Comparison of ENCODE assay signal across 11 cellular contexts in genomic region chr1:45620588-45621500, GRCh38. TPM values are rescaled to one million over a fixed set of nuclear protein-coding genes. Genes with fewer than 3 reads are reported as not detected.
DNase-seq lines count a peak whose midpoint lies in the region; ATAC-seq, FAIRE-seq and TF ChIP-seq lines count a peak whose summit lies in the region.
"Had no signal": no experiment of that assay in that cellular context is flagged by ENCODE, and none has a peak within 500 bp of the region (broad histone marks: within the 10 kb centered on the region; RNA-seq: fewer than 3 reads in every experiment).

No MANE protein-coding gene starts in this region.

- no peaks in the 10 kb centered on the region for H3K9me3 Mint-ChIP-seq in activated naive CD8-positive, alpha-beta T cell (ENCODE audit: low read depth)
- no peaks in the 10 kb centered on the region for H3K9me3 Mint-ChIP-seq in activated naive CD8-positive, alpha-beta T cell treated with anti-CD3 and anti-CD28 coated beads, Interleukin-2, amount 50 U/mL, for 24 hours
- no peaks in the 10 kb centered on the region for H3K9me3 Mint-ChIP-seq in activated naive CD8-positive, alpha-beta T cell treated with anti-CD3 and anti-CD28 coated beads for 36 hours

- TF ChIP-seq RAD21 in HepG2 (CRISPR knock-in tag; IDR thresholded peaks at IDR 0.05), result no peak

- peaks cover 4% of the 10 kb centered on the region for H3K36me3 Mint-ChIP-seq in activated naive CD8-positive, alpha-beta T cell
- peaks cover 29% of the 10 kb centered on the region for H3K36me3 Mint-ChIP-seq in activated naive CD8-positive, alpha-beta T cell treated with anti-CD3 and anti-CD28 coated beads, Interleukin-2, amount 50 U/mL, for 24 hours (ENCODE audit: low read depth)
- H3K36me3 Mint-ChIP-seq in activated naive CD8-positive, alpha-beta T cell treated with anti-CD3 and anti-CD28 coated beads for 36 hours, result peaks cover 28% of the 10 kb centered on the region

- no peak overlapping the region for H3K4me3 ChIP-seq in HepG2 (replicated peaks in 1 of 3; ENCODE audit: insufficient read depth in 1 of 3, low read depth in 2 of 3, low read length in 3 of 3)
- no peak overlapping the region for H3K4me3 ChIP-seq in upper lobe of left lung
- no peak overlapping the region for H3K4me3 ChIP-seq in lower leg skin (ENCODE audit: low read depth, poor library complexity, severe bottlenecking)
- H3K4me3 ChIP-seq: adrenal gland, skin epidermis had no signal

- H3K79me2 ChIP-seq in HepG2 (ENCODE audit: insufficient read depth, low read length), result no peaks in the 10 kb centered on the region

- in situ Hi-C loops in HepG2 (cut with HindIII; ENCODE audit: extremely low pct_ligation_motif_present, low pct_unique_long_range_greater_than_20kb), result no loop called here

- H3K27me3 ChIP-seq in HepG2 (ENCODE audit: control insufficient read depth in 1 of 2, insufficient read depth in 2 of 2, low read length in 2 of 2), result no peaks in the 10 kb centered on the region
- no peaks in the 10 kb centered on the region for H3K27me3 ChIP-seq in upper lobe of left lung
- H3K27me3 ChIP-seq: adrenal gland had no signal

- H3K9me3 ChIP-seq in HepG2 (ENCODE audit: low read length), result no peaks in the 10 kb centered on the region
- no peaks in the 10 kb centered on the region for H3K9me3 ChIP-seq in upper lobe of left lung
- H3K9me3 ChIP-seq: adrenal gland had no signal

- POLR2A ChIA-PET in HepG2 (lab: Yijun Ruan, JAX), result interaction anchor here (1.5 kb wide), 1 partner anchor 66 kb away, joined by 4 read pairs; no protein-coding TSS in a partner anchor

- H3K9ac ChIP-seq in HepG2 (ENCODE audit: insufficient read depth, low read depth, low read length), result no peak overlapping the region

- peaks cover 11% of the 10 kb centered on the region for H3K4me1 ChIP-seq in HepG2 (ENCODE audit: insufficient read depth, low read length)
- H3K4me1 ChIP-seq in upper lobe of left lung, result peaks cover 9 to 21% (median 11%) of the 10 kb centered on the region in 4 donors

- TF ChIP-seq CTCF in HepG2 (CRISPR knock-in tag; IDR thresholded peaks at IDR 0.05) (no peak), upper lobe of left lung (IDR thresholded peaks at IDR 0.05) (no peak), lower leg skin (IDR thresholded peaks at IDR 0.05) (no peak)

- CTCF ChIA-PET in HepG2 (lab: Yijun Ruan, JAX; ENCODE audit: low intra/inter-chr PET ratio, low total read pairs), result no interaction called here

- no peak overlapping the region for H3K4me2 ChIP-seq in HepG2 (ENCODE audit: low read depth, low read length)

- WGBS in HepG2 (ENCODE audit: low lambda C conversion rate), result 92% methylated on average over 10 of the region's 17 CpGs
- WGBS in upper lobe of left lung, 2 donors, result 79 to 83% methylated on average over 9 to 17 of the region's 17 CpGs
- 88 to 92% methylated on average over 16 of the region's 17 CpGs for WGBS in lower leg skin, 2 donors

- H3K27ac ChIP-seq in HepG2 (ENCODE audit: extremely low read length, insufficient read depth, low read length) (no peak overlapping the region), upper lobe of left lung (peak overlapping the region; percentile 10 to 79 (median 62))

- H3K36me3 ChIP-seq in HepG2 (replicated peaks in 1 of 2; ENCODE audit: control insufficient read depth in 1 of 2, insufficient read depth in 2 of 2, low read length in 2 of 2) (peaks cover 15 to 28% of the 10 kb centered on the region in 2 experiments), upper lobe of left lung (peaks cover 16 to 60% (median 43%) of the 10 kb centered on the region in 4 donors)

- H3K27ac Mint-ChIP-seq in activated naive CD8-positive, alpha-beta T cell, result peak overlapping the region; percentile 42
- no peak overlapping the region for H3K27ac Mint-ChIP-seq in activated naive CD8-positive, alpha-beta T cell treated with anti-CD3 and anti-CD28 coated beads, Interleukin-2, amount 50 U/mL, for 24 hours
- H3K27ac Mint-ChIP-seq in activated naive CD8-positive, alpha-beta T cell treated with anti-CD3 and anti-CD28 coated beads for 36 hours, result peak overlapping the region; percentile 34

- TF ChIP-seq EP300 in HepG2 (IDR thresholded peaks at IDR 0.05; ENCODE audit: low read depth in 2 of 2, low read length in 2 of 2) (no peak), HepG2 (CRISPR knock-in tag; IDR thresholded peaks at IDR 0.05; ENCODE audit: borderline replicate concordance) (no peak), upper lobe of left lung (IDR thresholded peaks at IDR 0.05) (peak in 1 of 4 donors; percentile 17)

- FAIRE-seq in HepG2 (lab: Jason Lieb, UNC), result no peak

- TF ChIP-seq POLR2A in HepG2 (IDR thresholded peaks at IDR 0.05; ENCODE audit: insufficient read depth in 1 of 2, low read depth in 2 of 2, low read length in 2 of 2) (no peak; a peak in 2 of 4 replicates), upper lobe of left lung (IDR thresholded peaks at IDR 0.05) (no peak), lower leg skin (IDR thresholded peaks at IDR 0.05) (no peak)

- H3K4me3 Mint-ChIP-seq in activated naive CD8-positive, alpha-beta T cell, result no peak overlapping the region
- no peak overlapping the region for H3K4me3 Mint-ChIP-seq in activated naive CD8-positive, alpha-beta T cell treated with anti-CD3 and anti-CD28 coated beads, Interleukin-2, amount 50 U/mL, for 24 hours
- H3K4me3 Mint-ChIP-seq in activated naive CD8-positive, alpha-beta T cell treated with anti-CD3 and anti-CD28 coated beads for 36 hours, result no peak overlapping the region

- H3K4me1 Mint-ChIP-seq in activated naive CD8-positive, alpha-beta T cell (ENCODE audit: low read depth), result peaks cover 5% of the 10 kb centered on the region
- H3K4me1 Mint-ChIP-seq in activated naive CD8-positive, alpha-beta T cell treated with anti-CD3 and anti-CD28 coated beads, Interleukin-2, amount 50 U/mL, for 24 hours, result no peaks in the 10 kb centered on the region
- H3K4me1 Mint-ChIP-seq in activated naive CD8-positive, alpha-beta T cell treated with anti-CD3 and anti-CD28 coated beads for 36 hours, result peaks cover 2% of the 10 kb centered on the region

- intact Hi-C loops in HepG2 (cut with micrococcal nuclease; ENCODE audit: unreplicated experiment), result no loop called here
- intact Hi-C loops in head of caudate nucleus (cut with DNase I), result no loop called here
- intact Hi-C loops in lower leg skin (cut with DNase I; ENCODE audit: low total_unique reads), result no loop called here

- BruUV-seq in HepG2 (replicated peaks; lab: Mats Ljungman, UMichigan), result no TSS peak

- DNase-seq in activated naive CD8-positive, alpha-beta T cell treated with anti-CD3 and anti-CD28 coated beads, Interleukin-2, amount 50 U/mL, for 24 hours, result no peak
- DNase-seq in activated naive CD8-positive, alpha-beta T cell treated with anti-CD3 and anti-CD28 coated beads for 36 hours, result no peak
- DNase-seq in HepG2 (ENCODE audit: low spot score) (no peak), upper lobe of left lung (peak in 1 of 2 donors; percentile 47), head of caudate nucleus (no peak), lower leg skin (ENCODE audit: low spot score in 2 of 2) (no peak)
- DNase-seq: C1 segment of cervical spinal cord had no signal

- H4K20me1 ChIP-seq in HepG2 (ENCODE audit: insufficient read depth, low read length), result no peaks in the 10 kb centered on the region; the same call in 1 of the 2 replicates

- no peak overlapping the region for H2AFZ ChIP-seq in HepG2 (ENCODE audit: low read length)

- no peaks in the 10 kb centered on the region for H3K27me3 Mint-ChIP-seq in activated naive CD8-positive, alpha-beta T cell
- H3K27me3 Mint-ChIP-seq in activated naive CD8-positive, alpha-beta T cell treated with anti-CD3 and anti-CD28 coated beads, Interleukin-2, amount 50 U/mL, for 24 hours, result no peaks in the 10 kb centered on the region
- H3K27me3 Mint-ChIP-seq in activated naive CD8-positive, alpha-beta T cell treated with anti-CD3 and anti-CD28 coated beads for 36 hours, result no peaks in the 10 kb centered on the region

- no peak for ATAC-seq in activated naive CD8-positive, alpha-beta T cell treated with anti-CD3 and anti-CD28 coated beads, Interleukin-2, amount 50 U/mL, for 24 hours
- ATAC-seq in HepG2, result peak; percentile 19
- no peak for ATAC-seq in upper lobe of left lung (ENCODE audit: low FRiP score in 2 of 2)
- no peak for ATAC-seq in HG03135 (IDR thresholded peaks at IDR 0.05; ENCODE audit: unreplicated experiment)

RNA-seq across cellular contexts. Expression of gene CCDC17, which starts 3.0 kb away (rescaled TPM):
- total RNA-seq in activated naive CD8-positive, alpha-beta T cell treated with anti-CD3 and anti-CD28 coated beads for 36 hours, result 1 to 10 TPM; 1.1 to 1.2 TPM
- total RNA-seq in HepG2 (2016; rRNA removed; fragmentation: Illumina TruSeq; extraction: Trizol) (0.24 and 1.5 TPM in 2 replicates), upper lobe of left lung (10 to 100 TPM in 5 of 6 donors, 1 to 10 TPM in 1; 4.9 to 50.3 (median 19.3) TPM), lower leg skin (1 to 10 TPM; 1.4 to 2.1 (median 1.7) TPM)
- 0.26 and 0.30 TPM in 2 replicates for total RNA-seq in HepG2 (2016; cell fraction: cytosol; rRNA removed; fragmentation: Illumina TruSeq; extraction: Trizol; ENCODE audit: low read depth)
- total RNA-seq in HepG2 (2016; cell fraction: insoluble cytoplasmic fraction; rRNA removed; fragmentation: Illumina TruSeq; extraction: Trizol), result 0.18 and 1.4 TPM in 2 replicates
- total RNA-seq in HepG2 (2016; cell fraction: membrane; rRNA removed; fragmentation: Illumina TruSeq; extraction: Trizol), result 0.37 and 0.41 TPM in 2 replicates
- 1.7 and 2.5 TPM in 2 replicates for total RNA-seq in HepG2 (2016; cell fraction: nucleus; rRNA removed; fragmentation: Illumina TruSeq; extraction: Trizol)
- polyA plus RNA-seq in HepG2 (2011; rRNA removed), result 3.2 and 3.3 TPM in 2 replicates
- 0.64 and 0.82 TPM in 2 replicates for polyA plus RNA-seq in HepG2 (2011; cell fraction: cytosol; rRNA removed)
- 23.6 and 26.7 TPM in 2 replicates for polyA plus RNA-seq in HepG2 (2011; cell fraction: nucleus; rRNA removed)
- 2.9 and 3.4 TPM in 2 replicates for polyA plus RNA-seq in HepG2 (2012)
- 0.18 and 0.35 TPM in 2 replicates for polyA plus RNA-seq in HepG2 (2016; cell fraction: cytosol; fragmentation: Illumina TruSeq; extraction: Trizol; ENCODE audit: low read depth)
- 0.20 TPM in 1 of 2 replicates, not detected in the other for polyA plus RNA-seq in HepG2 (2016; cell fraction: insoluble cytoplasmic fraction; fragmentation: Illumina TruSeq; extraction: Trizol; ENCODE audit: low read depth)
- 0.13 and 0.33 TPM in 2 replicates for polyA plus RNA-seq in HepG2 (2016; cell fraction: membrane; fragmentation: Illumina TruSeq; extraction: Trizol; ENCODE audit: low read depth)
- polyA plus RNA-seq in HepG2 (2016; cell fraction: nucleus; fragmentation: Illumina TruSeq; extraction: Trizol; ENCODE audit: insufficient read depth, low read depth), result 4.6 and 5.9 TPM in 2 replicates
- 4.0 and 9.6 TPM in 2 replicates for polyA minus RNA-seq in HepG2 (2011; rRNA and poly(A)+ RNA removed; ENCODE audit: low replicate concordance)
- polyA minus RNA-seq in HepG2 (2011; cell fraction: cytosol; rRNA and poly(A)+ RNA removed), result 0.62 TPM in 1 of 2 replicates, not detected in the other
- 10.6 and 12.4 TPM in 2 replicates for polyA minus RNA-seq in HepG2 (2011; cell fraction: nucleus; rRNA and poly(A)+ RNA removed)

RNA-seq across cellular contexts. Expression of gene NASP, which starts 37.0 kb away (rescaled TPM):
- total RNA-seq in activated naive CD8-positive, alpha-beta T cell treated with anti-CD3 and anti-CD28 coated beads for 36 hours, result 100 to 1,000 TPM; 274 to 278 TPM
- 256 and 359 TPM in 2 replicates for total RNA-seq in HepG2 (2016; rRNA removed; fragmentation: Illumina TruSeq; extraction: Trizol)
- total RNA-seq in HepG2 (2016; cell fraction: cytosol; rRNA removed; fragmentation: Illumina TruSeq; extraction: Trizol; ENCODE audit: low read depth), result 56.5 and 57.9 TPM in 2 replicates
- total RNA-seq in HepG2 (2016; cell fraction: insoluble cytoplasmic fraction; rRNA removed; fragmentation: Illumina TruSeq; extraction: Trizol), result 274 and 345 TPM in 2 replicates
- 59.8 and 65.7 TPM in 2 replicates for total RNA-seq in HepG2 (2016; cell fraction: membrane; rRNA removed; fragmentation: Illumina TruSeq; extraction: Trizol)
- total RNA-seq in HepG2 (2016; cell fraction: nucleus; rRNA removed; fragmentation: Illumina TruSeq; extraction: Trizol), result 169 and 186 TPM in 2 replicates
- 105 and 132 TPM in 2 replicates for polyA plus RNA-seq in HepG2 (2011; rRNA removed)
- 78.7 and 83.2 TPM in 2 replicates for polyA plus RNA-seq in HepG2 (2011; cell fraction: cytosol; rRNA removed)
- 94.3 and 131 TPM in 2 replicates for polyA plus RNA-seq in HepG2 (2011; cell fraction: nucleus; rRNA removed)
- polyA plus RNA-seq in HepG2 (2012), result 102 and 153 TPM in 2 replicates
- polyA plus RNA-seq in HepG2 (2016; cell fraction: cytosol; fragmentation: Illumina TruSeq; extraction: Trizol; ENCODE audit: low read depth), result 22.1 and 22.6 TPM in 2 replicates
- 462 and 490 TPM in 2 replicates for polyA plus RNA-seq in HepG2 (2016; cell fraction: insoluble cytoplasmic fraction; fragmentation: Illumina TruSeq; extraction: Trizol; ENCODE audit: low read depth)
- 35.8 and 36.2 TPM in 2 replicates for polyA plus RNA-seq in HepG2 (2016; cell fraction: membrane; fragmentation: Illumina TruSeq; extraction: Trizol; ENCODE audit: low read depth)
- 327 and 350 TPM in 2 replicates for polyA plus RNA-seq in HepG2 (2016; cell fraction: nucleus; fragmentation: Illumina TruSeq; extraction: Trizol; ENCODE audit: insufficient read depth, low read depth)
- polyA minus RNA-seq in HepG2 (2011; rRNA and poly(A)+ RNA removed; ENCODE audit: low replicate concordance), result 96.7 and 116 TPM in 2 replicates
- 68.0 and 69.6 TPM in 2 replicates for polyA minus RNA-seq in HepG2 (2011; cell fraction: cytosol; rRNA and poly(A)+ RNA removed)
- 86.8 and 102 TPM in 2 replicates for polyA minus RNA-seq in HepG2 (2011; cell fraction: nucleus; rRNA and poly(A)+ RNA removed)
- total RNA-seq in upper lobe of left lung, result 10 to 100 TPM; 43.5 to 94.3 (median 59.5) TPM
- total RNA-seq in lower leg skin, result 10 to 100 TPM; 35.4 to 64.4 (median 52.3) TPM
